30 cellular contexts compared by ENCODE assay signal in genomic region chr4:2902126-2902525, GRCh38. TPM values are rescaled to one million over a fixed set of nuclear protein-coding genes. Genes with fewer than 3 reads are reported as not detected.
DNase-seq lines count a peak whose midpoint lies in the region; ATAC-seq and TF ChIP-seq lines count a peak whose summit lies in the region.
"Had no signal": no experiment of that assay in that cellular context is flagged by ENCODE, and none has a peak within 500 bp of the region (broad histone marks: within the 10 kb centered on the region; RNA-seq: fewer than 3 reads in every experiment).

No MANE protein-coding gene starts in this region.

- H3K27me3 Mint-ChIP-seq in CD8-positive, alpha-beta memory T cell: no peaks in the 10 kb centered on the region
- no peaks in the 10 kb centered on the region for H3K27me3 Mint-ChIP-seq in mesothelial cell of epicardium (ENCODE audit: low read depth)
- H3K27me3 Mint-ChIP-seq: activated CD4-positive, alpha-beta T cell treated with anti-CD3 and anti-CD28 coated beads, Interleukin-2, amount 10 ng/mL, durations not matched to agents 7 days and 5 days; B cell; effector memory CD8-positive, alpha-beta T cell; IgD-negative memory B cell; memory B cell had no signal

- H3K4me1 Mint-ChIP-seq in CD8-positive, alpha-beta memory T cell: peaks cover 24 to 28% (median 28%) of the 10 kb centered on the region in 3 donors
- H3K4me1 Mint-ChIP-seq in mesothelial cell of epicardium: no peaks in the 10 kb centered on the region
- H3K4me1 Mint-ChIP-seq: B cell had no signal

- no peak for TF ChIP-seq CTCF in mesothelial cell of epicardium (IDR thresholded peaks at IDR 0.05; ENCODE audit: unreplicated experiment)

- DNase-seq in NCI-H2196 (lab: John Stamatoyannopoulos, UW; ENCODE audit: unreplicated experiment) (peak; percentile 26), NCI-H2196 treated with DMSO at 0.1 percent for 48 hours (lab: John Stamatoyannopoulos, UW; ENCODE audit: unreplicated experiment) (no peak), astrocyte of the hippocampus (ENCODE audit: low read depth, low spot score) (peak; percentile 28), mesothelial cell of epicardium (ENCODE audit: low spot score in 2 of 2, unreplicated experiment in 2 of 2) (no peak), aorta (no peak)
- DNase-seq in CD8-positive, alpha-beta memory T cell: no peak
- no peak for DNase-seq in activated CD4-positive, alpha-beta T cell treated with anti-CD3 and anti-CD28 coated beads, Interleukin-2, amount 50 U/mL, for 48 hours
- DNase-seq: activated CD4-positive, alpha-beta T cell treated with anti-CD3 and anti-CD28 coated beads, Interleukin-2, amount 10 ng/mL, durations not matched to agents 7 days and 5 days; activated gamma-delta T cell; DND-41; effector memory CD8-positive, alpha-beta T cell; foreskin keratinocyte; left cardiac atrium; NCI-H1048; NCI-H187; NCI-H526; Peyer's patch; psoas muscle; SIG-M5; T1000 had no signal

- CTCF ChIA-PET in CD8-positive, alpha-beta memory T cell (lab: Charles Lee): no interaction called here

- H3K36me3 Mint-ChIP-seq in CD8-positive, alpha-beta memory T cell: peaks cover 5 to 87% (median 25%) of the 10 kb centered on the region in 3 donors
- H3K36me3 Mint-ChIP-seq in mesothelial cell of epicardium: peaks cover 44% of the 10 kb centered on the region

- H3K36me3 ChIP-seq in CD8-positive, alpha-beta memory T cell (ENCODE audit: insufficient read depth, low read length): peaks cover 49% of the 10 kb centered on the region
- peaks cover 18 to 21% of the 10 kb centered on the region in 2 donors for H3K36me3 ChIP-seq in aorta (ENCODE audit: control insufficient read depth in 1 of 2, insufficient read depth in 2 of 2, low read length in 1 of 2)

- H3K27ac ChIP-seq in CD8-positive, alpha-beta memory T cell (ENCODE audit: low read depth, low read length): no peak overlapping the region
- H3K27ac ChIP-seq in aorta (ENCODE audit: low read depth in 1 of 2, low read length in 2 of 2): no peak overlapping the region
- H3K27ac ChIP-seq: A549, adrenal gland, breast epithelium, coronary artery, foreskin keratinocyte, heart left ventricle, psoas muscle, tibial nerve had no signal

- H3K4me3 ChIP-seq in CD8-positive, alpha-beta memory T cell (ENCODE audit: low read length): no peak overlapping the region
- no peak overlapping the region for H3K4me3 ChIP-seq in aorta (ENCODE audit: low read length in 2 of 2)
- H3K4me3 ChIP-seq: A549, adrenal gland, breast epithelium, coronary artery, heart left ventricle, Peyer's patch, psoas muscle, tibial nerve had no signal

- no peaks in the 10 kb centered on the region for H3K27me3 ChIP-seq in CD8-positive, alpha-beta memory T cell (ENCODE audit: insufficient read depth, low read length, poor library complexity, severe bottlenecking)
- no peaks in the 10 kb centered on the region for H3K27me3 ChIP-seq in aorta (ENCODE audit: control insufficient read depth in 1 of 2, insufficient read depth in 2 of 2, low read length in 1 of 2)
- H3K27me3 ChIP-seq: adrenal gland, breast epithelium, foreskin keratinocyte, heart left ventricle, Peyer's patch, tibial nerve had no signal

- H3K9me3 Mint-ChIP-seq in CD8-positive, alpha-beta memory T cell: no peaks in the 10 kb centered on the region
- no peaks in the 10 kb centered on the region for H3K9me3 Mint-ChIP-seq in mesothelial cell of epicardium
- H3K9me3 Mint-ChIP-seq: activated CD4-positive, alpha-beta T cell treated with anti-CD3 and anti-CD28 coated beads, Interleukin-2, amount 10 ng/mL, durations not matched to agents 7 days and 5 days; effector memory CD8-positive, alpha-beta T cell; IgD-negative memory B cell; memory B cell had no signal

- peaks cover 12% of the 10 kb centered on the region for H3K4me1 ChIP-seq in CD8-positive, alpha-beta memory T cell (ENCODE audit: insufficient read depth, low read length)
- H3K4me1 ChIP-seq in aorta (ENCODE audit: control insufficient read depth in 1 of 2, insufficient read depth in 2 of 2, low read length in 2 of 2): no peaks in the 10 kb centered on the region
- H3K4me1 ChIP-seq: breast epithelium, foreskin keratinocyte, heart left ventricle, psoas muscle, tibial nerve had no signal

- peak overlapping the region in 5 of 8 donors; percentile 48 to 79 (median 57) for H3K27ac Mint-ChIP-seq in CD8-positive, alpha-beta memory T cell
- peak overlapping the region; percentile 7 for H3K27ac Mint-ChIP-seq in mesothelial cell of epicardium
- H3K27ac Mint-ChIP-seq: activated CD4-positive, alpha-beta T cell treated with anti-CD3 and anti-CD28 coated beads, Interleukin-2, amount 10 ng/mL, durations not matched to agents 7 days and 5 days; B cell had no signal

- 48 to 50% methylated on average over 2 of the region's 2 CpGs for WGBS in aorta, 2 donors

- H3K4me3 Mint-ChIP-seq in CD8-positive, alpha-beta memory T cell: no peak overlapping the region
- no peak overlapping the region for H3K4me3 Mint-ChIP-seq in mesothelial cell of epicardium
- H3K4me3 Mint-ChIP-seq: activated CD4-positive, alpha-beta T cell treated with anti-CD3 and anti-CD28 coated beads, Interleukin-2, amount 10 ng/mL, durations not matched to agents 7 days and 5 days; B cell; effector memory CD8-positive, alpha-beta T cell; IgD-negative memory B cell; memory B cell had no signal

- intact Hi-C loops in aorta (cut with DNase I): no loop called here

- no peaks in the 10 kb centered on the region for H3K9me3 ChIP-seq in CD8-positive, alpha-beta memory T cell (ENCODE audit: low read length)
- no peaks in the 10 kb centered on the region for H3K9me3 ChIP-seq in aorta (ENCODE audit: control insufficient read depth, low read length)
- H3K9me3 ChIP-seq: A549, adrenal gland, breast epithelium, heart left ventricle, Peyer's patch, psoas muscle, tibial nerve had no signal

- ATAC-seq in aorta (ENCODE audit: low FRiP score) (no peak), HG02610 (IDR thresholded peaks at IDR 0.05; ENCODE audit: unreplicated experiment) (no peak)
- ATAC-seq: A549; effector memory CD8-positive, alpha-beta T cell; foreskin keratinocyte; heart left ventricle; left cardiac atrium; psoas muscle had no signal

- POLR2A ChIA-PET in CD8-positive, alpha-beta memory T cell (lab: Charles Lee): no interaction called here

RNA-seq across cellular contexts. Expression of gene ADD1, which starts 58.5 kb away (rescaled TPM):
- 100 to 1,000 TPM; 185 to 192 TPM for total RNA-seq in CD8-positive, alpha-beta memory T cell
- 217 TPM for polyA plus RNA-seq in CD8-positive, alpha-beta memory T cell
- 277 to 297 TPM (median 287 TPM) in 3 replicates for total RNA-seq in mesothelial cell of epicardium
- 100 to 1,000 TPM; 305 to 351 TPM for total RNA-seq in aorta
- polyA plus RNA-seq in aorta: 100 to 1,000 TPM in 1 of 2 donors, 10 to 100 TPM in 1; 98.3 to 263 TPM

Comparison
In these comparisons a context has a peak if more than half of its experiments do, and no peak if none do; other contexts are left out.
1. DNase-seq: peak in NCI-H2196 (single experiment) and astrocyte of the hippocampus (single experiment); none in NCI-H2196 treated with DMSO at 0.1 percent for 48 hours (single experiment), CD8-positive, alpha-beta memory T cell (0 of 5), mesothelial cell of epicardium (0 of 2), aorta (0 of 2) and activated CD4-positive, alpha-beta T cell treated with anti-CD3 and anti-CD28 coated beads, Interleukin-2, amount 50 U/mL, for 48 hours (0 of 2).